In genomic region chr5:132110930-132111329, GRCh38 we compare ENCODE assay signal across 16 cellular contexts. TPM values are rescaled to one million over a fixed set of nuclear protein-coding genes. Genes with fewer than 3 reads are reported as not detected.
DNase-seq lines count a peak whose midpoint lies in the region; ATAC-seq and TF ChIP-seq lines count a peak whose summit lies in the region.
"Had no signal": no experiment of that assay in that cellular context is flagged by ENCODE, and none has a peak within 500 bp of the region (broad histone marks: within the 10 kb centered on the region; RNA-seq: fewer than 3 reads in every experiment).

No MANE protein-coding gene starts in this region.

- BruUV-seq in Caco-2 (replicated peaks; lab: Mats Ljungman, UMichigan): no TSS peak

- peaks cover 83% of the 10 kb centered on the region for H3K4me1 Mint-ChIP-seq in activated CD8-positive, alpha-beta T cell treated with anti-CD3 and anti-CD28 coated beads for 36 hours (ENCODE audit: low read depth)
- no peaks in the 10 kb centered on the region for H3K4me1 Mint-ChIP-seq in Caco-2 (ENCODE audit: low read depth, unreplicated experiment)
- H3K4me1 Mint-ChIP-seq: neural crest cell had no signal

- H3K4me1 ChIP-seq in Caco-2: no peaks in the 10 kb centered on the region
- H3K4me1 ChIP-seq: gastroesophageal sphincter had no signal

- no peaks in the 10 kb centered on the region for H3K36me3 ChIP-seq in Caco-2 (ENCODE audit: control insufficient read depth, insufficient read depth, low read length)
- H3K36me3 ChIP-seq: gastroesophageal sphincter had no signal

- TF ChIP-seq CTCF in activated CD8-positive, alpha-beta T cell treated with anti-CD3 and anti-CD28 coated beads for 36 hours (IDR thresholded peaks at IDR 0.05): no peak
- TF ChIP-seq CTCF in fibroblast of mammary gland (conservative IDR thresholded peaks at IDR 0.05; ENCODE audit: control insufficient read depth, insufficient read depth, low read depth, low read length) (no peak), Caco-2 (IDR thresholded peaks at IDR 0.05; ENCODE audit: insufficient read depth in 1 of 2, low read depth in 1 of 2, low read length in 1 of 2, severe bottlenecking in 1 of 2, unreplicated experiment in 1 of 2) (no peak)

- H3K4me3 Mint-ChIP-seq in activated CD8-positive, alpha-beta T cell treated with anti-CD3 and anti-CD28 coated beads for 36 hours: peak overlapping the region; percentile 66
- H3K4me3 Mint-ChIP-seq in Caco-2 (ENCODE audit: unreplicated experiment): no peak overlapping the region
- H3K4me3 Mint-ChIP-seq: neural crest cell had no signal

- CTCF ChIA-PET in activated CD8-positive, alpha-beta T cell treated with anti-CD3 and anti-CD28 coated beads for 36 hours (lab: Charles Lee): interaction anchor here (0.8 to 3.2 kb wide), 4 partner anchors 8 to 69 kb away, joined by 3 to 14 read pairs (median 5); no protein-coding TSS in a partner anchor
- CTCF ChIA-PET in Caco-2 (lab: Charles Lee): no interaction called here

- intact Hi-C loops in activated CD8-positive, alpha-beta T cell treated with anti-CD3 and anti-CD28 coated beads for 36 hours (cut with micrococcal nuclease): loop anchor here (1.0 to 5.0 kb wide), 2 partner anchors 9 to 39 kb away; partner anchors contain the start of gene CSF2
- intact Hi-C loops in Caco-2 (cut with micrococcal nuclease; ENCODE audit: unreplicated experiment): no loop called here

- DNase-seq in activated naive CD4-positive, alpha-beta T cell treated with anti-CD3 and anti-CD28 coated beads, Interleukin-2, amount 50 U/mL, for 72 hours (ENCODE audit: low spot score in 2 of 2): no peak
- no peak for DNase-seq in activated naive CD4-positive, alpha-beta T cell treated with anti-CD3 and anti-CD28 coated beads, Interleukin-2, amount 50 U/mL, for 16 hours
- peak; percentile 68 for DNase-seq in activated CD8-positive, alpha-beta T cell treated with anti-CD3 and anti-CD28 coated beads for 36 hours
- DNase-seq in fibroblast of mammary gland (ENCODE audit: low read depth) (peak; percentile 58), Caco-2 (no peak), superior temporal gyrus (ENCODE audit: extremely low spot score) (no peak), foreskin melanocyte (no peak), C1 segment of cervical spinal cord (lab: John Stamatoyannopoulos, UW) (no peak)
- DNase-seq: left colon, NCI-H1092, NCI-H510A had no signal

- POLR2A ChIA-PET in activated CD8-positive, alpha-beta T cell treated with anti-CD3 and anti-CD28 coated beads for 36 hours (lab: Charles Lee): interaction anchor here (2.9 kb wide), 1 partner anchor 9 kb away, joined by 15 read pairs; no protein-coding TSS in a partner anchor
- POLR2A ChIA-PET in Caco-2 (lab: Charles Lee): no interaction called here

- peak; percentile 52 to 68 for ATAC-seq in activated naive CD4-positive, alpha-beta T cell treated with anti-CD3 and anti-CD28 coated beads, Interleukin-2, amount 50 U/mL, for 72 hours
- ATAC-seq in activated CD8-positive, alpha-beta T cell treated with anti-CD3 and anti-CD28 coated beads for 36 hours: peak; percentile 57
- ATAC-seq: gastroesophageal sphincter, left colon had no signal

- no peaks in the 10 kb centered on the region for H3K9me3 ChIP-seq in Caco-2

- H3K27me3 Mint-ChIP-seq in activated CD8-positive, alpha-beta T cell treated with anti-CD3 and anti-CD28 coated beads for 36 hours: no peaks in the 10 kb centered on the region
- peaks cover 7% of the 10 kb centered on the region for H3K27me3 Mint-ChIP-seq in Caco-2 (ENCODE audit: insufficient read depth, unreplicated experiment)

- peaks cover 0 to 6% of the 10 kb centered on the region in 2 donors for H3K9me3 Mint-ChIP-seq in activated naive CD4-positive, alpha-beta T cell treated with anti-CD3 and anti-CD28 coated beads, Interleukin-2, amount 50 U/mL, for 72 hours
- peaks cover 7% of the 10 kb centered on the region for H3K9me3 Mint-ChIP-seq in activated CD8-positive, alpha-beta T cell treated with anti-CD3 and anti-CD28 coated beads for 36 hours
- no peaks in the 10 kb centered on the region for H3K9me3 Mint-ChIP-seq in Caco-2 (ENCODE audit: unreplicated experiment)
- H3K9me3 Mint-ChIP-seq: neural crest cell, type B pancreatic cell had no signal

- H3K4me3 ChIP-seq in fibroblast of mammary gland (ENCODE audit: control insufficient read depth, low read depth, low read length) (no peak overlapping the region), Caco-2 (ENCODE audit: low read depth, low read length) (no peak overlapping the region)
- H3K4me3 ChIP-seq: gastroesophageal sphincter had no signal

- no peaks in the 10 kb centered on the region for H3K27me3 ChIP-seq in Caco-2 (replicated peaks; ENCODE audit: control insufficient read depth, insufficient read depth, low read length)
- H3K27me3 ChIP-seq: gastroesophageal sphincter had no signal

- H3K27ac Mint-ChIP-seq in activated naive CD4-positive, alpha-beta T cell treated with anti-CD3 and anti-CD28 coated beads, Interleukin-2, amount 50 U/mL, for 72 hours: peak overlapping the region in 1 of 2 donors; percentile 67
- H3K27ac Mint-ChIP-seq in activated CD8-positive, alpha-beta T cell treated with anti-CD3 and anti-CD28 coated beads for 36 hours: peak overlapping the region; percentile 92
- no peak overlapping the region for H3K27ac Mint-ChIP-seq in Caco-2 (ENCODE audit: unreplicated experiment)
- H3K27ac Mint-ChIP-seq: type B pancreatic cell had no signal

- peaks cover 10 to 12% of the 10 kb centered on the region in 2 donors for H3K36me3 Mint-ChIP-seq in activated naive CD4-positive, alpha-beta T cell treated with anti-CD3 and anti-CD28 coated beads, Interleukin-2, amount 50 U/mL, for 72 hours
- H3K36me3 Mint-ChIP-seq in activated CD8-positive, alpha-beta T cell treated with anti-CD3 and anti-CD28 coated beads for 36 hours (ENCODE audit: low read depth): peaks cover 35% of the 10 kb centered on the region
- H3K36me3 Mint-ChIP-seq in Caco-2 (ENCODE audit: insufficient read depth, unreplicated experiment): no peaks in the 10 kb centered on the region
- H3K36me3 Mint-ChIP-seq: type B pancreatic cell had no signal

RNA-seq across cellular contexts. Expression of gene CSF2, which starts 37.3 kb away (rescaled TPM):
- 10 to 100 TPM in 1 of 2 donors, 1 to 10 TPM in 1; 8.4 to 39.7 TPM for total RNA-seq in activated naive CD4-positive, alpha-beta T cell treated with anti-CD3 and anti-CD28 coated beads, Interleukin-2, amount 50 U/mL, for 72 hours
- 10 to 100 TPM; 61.5 to 64.1 TPM for total RNA-seq in activated CD8-positive, alpha-beta T cell treated with anti-CD3 and anti-CD28 coated beads for 36 hours
- not detected in 2 replicates for total RNA-seq in Caco-2 (2022)
- total RNA-seq: left colon, neural crest cell had no signal

RNA-seq across cellular contexts. Expression of gene IL3, which starts 50.5 kb away (rescaled TPM):
- total RNA-seq in activated naive CD4-positive, alpha-beta T cell treated with anti-CD3 and anti-CD28 coated beads, Interleukin-2, amount 50 U/mL, for 72 hours: 1 to 10 TPM in 1 of 2 donors, not detected in 1; 9.7 TPM
- under 1 TPM; 0.25 to 0.98 TPM for total RNA-seq in activated CD8-positive, alpha-beta T cell treated with anti-CD3 and anti-CD28 coated beads for 36 hours
- not detected in 2 replicates for total RNA-seq in Caco-2 (2022)
- total RNA-seq: Daoy, dermis microvascular lymphatic vessel endothelial cell, gastroesophageal sphincter, left colon, neural crest cell had no signal

Comparison
In these comparisons a context has a peak if more than half of its experiments do, and no peak if none do; other contexts are left out.
1. DNase-seq: peak in activated CD8-positive, alpha-beta T cell treated with anti-CD3 and anti-CD28 coated beads for 36 hours (single experiment) and fibroblast of mammary gland (single experiment); none in activated naive CD4-positive, alpha-beta T cell treated with anti-CD3 and anti-CD28 coated beads, Interleukin-2, amount 50 U/mL, for 72 hours (0 of 2), activated naive CD4-positive, alpha-beta T cell treated with anti-CD3 and anti-CD28 coated beads, Interleukin-2, amount 50 U/mL, for 16 hours (single experiment), Caco-2 (0 of 2), superior temporal gyrus (single experiment), foreskin melanocyte (single experiment) and C1 segment of cervical spinal cord (0 of 14).